ENCODE assay signal across 8 cellular contexts in the genomic region with DNA sequence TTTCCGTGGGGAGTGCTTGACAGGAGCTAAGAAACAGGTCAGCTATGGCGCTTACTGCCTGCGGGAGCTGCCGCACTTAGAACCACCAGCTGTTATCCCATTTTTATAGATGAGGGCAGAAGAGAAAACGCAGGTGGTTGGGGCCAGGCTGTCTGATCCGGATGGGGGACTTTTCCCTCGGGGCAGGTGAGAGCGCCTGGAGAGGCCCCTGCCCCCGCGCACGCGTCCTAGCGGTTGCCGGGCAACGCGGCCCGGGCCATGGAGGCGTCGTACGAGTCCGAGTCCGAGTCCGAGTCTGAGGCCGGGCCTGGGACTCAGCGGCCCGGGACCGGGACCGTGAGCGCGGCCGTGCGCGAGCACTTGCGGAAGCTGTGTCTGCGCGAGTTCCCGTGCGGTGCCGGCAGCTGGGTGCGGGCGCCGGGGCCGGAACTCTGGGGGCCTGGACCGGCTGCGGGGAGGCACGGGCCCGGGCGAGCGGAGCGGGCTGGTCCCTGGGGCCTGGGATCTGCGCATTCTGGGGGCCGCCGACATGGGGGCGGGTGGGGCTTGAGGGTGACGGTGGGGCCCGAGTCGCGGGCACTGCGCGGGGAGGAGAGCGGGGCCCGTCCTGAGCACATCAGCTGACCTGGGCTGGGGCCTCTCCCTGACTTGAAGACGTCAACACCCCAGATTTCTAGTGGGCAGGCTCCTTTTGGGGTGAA. TPM values are rescaled to one million over a fixed set of nuclear protein-coding genes. Genes with fewer than 3 reads are reported as not detected.
DNase-seq lines count a peak whose midpoint lies in the region; ATAC-seq and TF ChIP-seq lines count a peak whose summit lies in the region.

A gene with protein sequence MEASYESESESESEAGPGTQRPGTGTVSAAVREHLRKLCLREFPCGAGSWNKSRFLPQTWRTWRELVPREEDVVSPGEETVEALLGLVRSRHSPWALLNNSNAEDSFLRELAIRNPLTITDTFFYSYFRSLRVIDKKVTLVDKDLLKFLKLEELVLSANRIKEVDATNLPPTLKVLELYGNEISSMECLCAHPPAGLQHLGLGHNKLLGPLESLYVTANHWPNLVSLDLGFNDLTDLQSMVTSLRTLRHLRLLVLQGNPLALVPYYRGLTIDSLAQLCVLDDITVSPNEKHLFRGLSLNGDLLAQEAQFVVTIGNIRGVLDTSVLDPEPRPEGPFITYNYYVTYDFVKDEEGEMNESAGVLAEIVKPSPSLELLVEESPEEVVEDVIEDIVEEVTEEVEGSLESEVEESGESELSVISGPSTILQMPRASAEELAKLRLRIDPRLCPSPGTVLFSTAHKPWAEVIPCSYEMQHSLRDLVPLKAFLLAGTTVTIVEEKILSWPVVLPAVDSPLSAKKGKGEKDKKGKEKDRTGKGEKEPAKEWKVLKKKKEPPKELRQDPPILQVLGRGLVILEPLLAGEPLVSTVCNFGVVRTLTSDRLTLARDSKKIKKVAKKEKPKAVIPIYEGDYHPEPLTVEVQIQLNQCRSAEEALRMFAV (plus strand): TSS at position 237 of the 701 bp plus-strand sequence. CDS start 22 bp downstream, at position 259.

- no peaks in the 10 kb centered on the region for H3K36me3 ChIP-seq in GM06990 (ENCODE audit: control insufficient read depth, insufficient read depth, low read length)
- H3K36me3 ChIP-seq in adrenal gland (replicated peaks in 1 of 2), result no peaks in the 10 kb centered on the region
- H3K36me3 ChIP-seq in iPS-18a (ENCODE audit: control insufficient read depth, low read depth, low read length), result no peaks in the 10 kb centered on the region
- H3K36me3 ChIP-seq in gastrocnemius medialis, result no peaks in the 10 kb centered on the region

- ATAC-seq in gastrocnemius medialis (peak; percentile 26 to 30), HG03342 (IDR thresholded peaks at IDR 0.05; ENCODE audit: unreplicated experiment) (no peak), GM19397 (IDR thresholded peaks at IDR 0.05; ENCODE audit: unreplicated experiment) (no peak)

- no peaks in the 10 kb centered on the region for H3K4me1 ChIP-seq in adrenal gland (replicated peaks in 1 of 2)
- no peaks in the 10 kb centered on the region for H3K4me1 ChIP-seq in iPS-18a (ENCODE audit: control insufficient read depth, low read depth, low read length)
- no peaks in the 10 kb centered on the region for H3K4me1 ChIP-seq in gastrocnemius medialis

- no peak within 1 kb of the TSS for H3K9ac ChIP-seq in iPS-18a (ENCODE audit: low read length)

- in situ Hi-C loops in gastrocnemius medialis (cut with MboI; ENCODE audit: low sequenced_read_pairs in 4 of 4), result no loop called here

- intact Hi-C loops in adrenal gland (cut with DNase I) (loop anchor here in 1 of 2 donors (10.0 kb wide), 1 partner anchor 128 kb away; no protein-coding TSS in a partner anchor), gastrocnemius medialis (cut with DNase I; ENCODE audit: low total_unique reads) (loop anchor here (5.0 kb wide), 1 partner anchor 41 kb away; no protein-coding TSS in a partner anchor)

- no peak for TF ChIP-seq POLR2A in adrenal gland (IDR thresholded peaks at IDR 0.05)
- TF ChIP-seq POLR2A in gastrocnemius medialis (IDR thresholded peaks at IDR 0.05), result no peak

- no peak for TF ChIP-seq CTCF in GM06990 (IDR thresholded peaks at IDR 0.05; ENCODE audit: insufficient read depth, low read length, poor library complexity, severe bottlenecking)
- no peak for TF ChIP-seq CTCF in adrenal gland (IDR thresholded peaks at IDR 0.05)
- TF ChIP-seq CTCF in gastrocnemius medialis (IDR thresholded peaks at IDR 0.05 in 4 of 5, conservative IDR thresholded peaks at IDR 0.05 in 1 of 5), result no peak

- 1 to 4% (median 2%) methylated on average over 13 to 63 of the region's 63 CpGs for WGBS in adrenal gland, 4 donors

- H3K9me3 ChIP-seq in adrenal gland (replicated peaks in 1 of 3) (no peaks in the 10 kb centered on the region), iPS-18a (ENCODE audit: control insufficient read depth, low read depth, low read length) (no peaks in the 10 kb centered on the region), gastrocnemius medialis (no peaks in the 10 kb centered on the region)

- H3K4me3 ChIP-seq in GM06990 (replicated peaks; ENCODE audit: low read depth, low read length), result peak within 1 kb of the TSS; percentile 51
- peak within 1 kb of the TSS in 3 of 4 donors; percentile 33 to 82 (median 65) for H3K4me3 ChIP-seq in adrenal gland
- H3K4me3 ChIP-seq in iPS-18a (ENCODE audit: low read length), result peak within 1 kb of the TSS; percentile 49
- H3K4me3 ChIP-seq in gastrocnemius medialis, result peak within 1 kb of the TSS; percentile 39 to 64 (median 53)

- H3K27ac ChIP-seq in adrenal gland (no peak within 1 kb of the TSS), iPS-18a (ENCODE audit: low read length) (no peak within 1 kb of the TSS), gastrocnemius medialis (no peak within 1 kb of the TSS)

- H3K27me3 ChIP-seq in GM06990 (replicated peaks; ENCODE audit: control insufficient read depth, insufficient read depth, low read length) (no peaks in the 10 kb centered on the region; the same call in none of the 2 replicates), adrenal gland (no peaks in the 10 kb centered on the region), iPS-18a (ENCODE audit: control insufficient read depth, insufficient read depth, low read length) (peaks cover 22% of the 10 kb centered on the region), gastrocnemius medialis (peaks cover 0 to 10% (median 0%) of the 10 kb centered on the region in 3 donors)

- DNase-seq in GM06990 (ENCODE audit: extremely low read depth, insufficient read length) (peak; percentile 49), NCI-H748 treated with DMSO at 0.1 percent for 48 hours (lab: John Stamatoyannopoulos, UW) (peak; percentile 39), adrenal gland (peak in 6 of 7 donors; percentile 31 to 68 (median 45)), gastrocnemius medialis (no peak)
- no peak for DNase-seq in stimulated activated naive CD4-positive, alpha-beta T cell treated with Interleukin-2 at 50 U/mL for 16 hours (lab: John Stamatoyannopoulos, UW)

RNA-seq across cellular contexts. Expression of the gene that starts here (rescaled TPM):
- total RNA-seq in adrenal gland (1 to 10 TPM in 6 of 8 donors, under 1 TPM in 2; 0.17 to 4.5 (median 1.2) TPM), gastrocnemius medialis (not detected)
- 1 to 10 TPM in 2 of 3 donors, under 1 TPM in 1; 0.26 to 1.1 (median 1.1) TPM for polyA plus RNA-seq in adrenal gland

Comparison
In these comparisons a context has a peak if more than half of its experiments do, and no peak if none do; other contexts are left out.
1. Peak in ATAC-seq and H3K4me3 ChIP-seq in gastrocnemius medialis; RNA of the gene not detected or under 1 TPM.
2. DNase-seq: peak in GM06990 (single experiment), NCI-H748 treated with DMSO at 0.1 percent for 48 hours (single experiment) and adrenal gland (6 of 7); none in gastrocnemius medialis (0 of 2) and stimulated activated naive CD4-positive, alpha-beta T cell treated with Interleukin-2 at 50 U/mL for 16 hours (single experiment).
3. Peak in every context shown above with its lines, with median percentiles within 50 percentile points of each other: H3K4me3 ChIP-seq.